Comparison of ENCODE assay signal across 19 cellular contexts in the genomic region with DNA sequence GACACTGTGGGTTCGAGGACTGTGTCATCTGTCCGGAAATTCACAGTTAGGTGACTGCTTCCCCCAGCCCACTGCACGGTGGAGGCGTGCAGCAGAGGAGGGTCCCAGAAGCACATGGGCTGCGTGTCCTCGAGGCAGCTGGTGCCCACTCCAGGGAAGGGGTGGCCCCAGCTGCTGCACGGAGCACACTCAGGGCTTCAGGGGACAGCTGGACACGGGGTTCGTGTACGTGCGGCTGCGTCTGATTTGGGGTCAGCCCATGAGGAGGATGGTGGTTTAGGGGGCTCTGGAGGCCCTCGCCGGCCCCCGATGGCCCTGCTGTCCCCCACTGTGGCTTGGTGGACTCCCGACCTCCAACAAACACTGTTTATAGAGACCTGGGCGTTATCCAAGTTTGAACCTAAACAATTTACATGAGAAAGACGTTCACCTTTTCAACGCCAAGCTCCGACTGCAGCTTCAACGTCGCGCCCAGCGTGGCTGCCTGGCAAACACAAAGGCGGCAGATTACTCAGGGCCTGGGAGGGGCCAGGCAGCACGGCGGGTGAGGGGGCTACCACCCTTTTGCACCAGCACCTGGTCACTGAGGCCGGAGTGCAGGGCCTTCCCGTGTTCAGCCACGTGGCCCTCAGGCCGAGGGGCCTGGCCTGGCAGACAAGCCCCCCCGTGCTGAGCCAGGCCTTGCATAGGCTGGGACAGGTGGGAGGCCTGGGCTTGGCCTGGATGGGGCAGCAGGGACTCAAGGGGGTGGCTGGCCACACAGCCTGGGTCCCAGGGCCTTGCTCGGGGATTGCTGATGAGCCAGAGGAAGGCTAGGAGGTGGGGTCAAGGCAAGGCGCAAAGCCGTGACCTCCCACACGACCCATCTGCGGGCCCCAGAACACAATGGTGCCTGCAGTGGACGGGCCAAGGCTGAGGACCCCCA. TPM values are rescaled to one million over a fixed set of nuclear protein-coding genes. Genes with fewer than 3 reads are reported as not detected.
DNase-seq lines count a peak whose midpoint lies in the region; ATAC-seq, FAIRE-seq and TF ChIP-seq lines count a peak whose summit lies in the region.
"Had no signal": no experiment of that assay in that cellular context is flagged by ENCODE, and none has a peak within 500 bp of the region (broad histone marks: within the 10 kb centered on the region; RNA-seq: fewer than 3 reads in every experiment).

No MANE protein-coding gene starts in this region.

- H3K79me2 ChIP-seq in H9 (ENCODE audit: insufficient read depth, low read length), result no peaks in the 10 kb centered on the region
- H3K79me2 ChIP-seq in osteoblast (ENCODE audit: insufficient read depth, low read length), result no peaks in the 10 kb centered on the region

- no peak overlapping the region for H2AK5ac ChIP-seq in H9 (ENCODE audit: insufficient read length, low read length)

- peak; percentile 19 for ATAC-seq in left ventricle myocardium superior
- ATAC-seq: CD8-positive, alpha-beta T cell had no signal

- TF ChIP-seq CTCF in H9 (conservative IDR thresholded peaks at IDR 0.05), result no peak
- no peak for TF ChIP-seq CTCF in brain (conservative IDR thresholded peaks at IDR 0.05)
- no peak for TF ChIP-seq CTCF in osteoblast (IDR thresholded peaks at IDR 0.05; ENCODE audit: extremely low read depth, low read depth, low read length)

- H3K56ac ChIP-seq in H9 (ENCODE audit: insufficient read length, low read depth, low read length), result no peak overlapping the region

- H2BK20ac ChIP-seq in H9 (ENCODE audit: low read depth, low read length, poor library complexity, severe bottlenecking), result no peak overlapping the region

- no peak overlapping the region for H3K4ac ChIP-seq in H9 (ENCODE audit: low read depth, low read length)

- H4K5ac ChIP-seq in H9 (ENCODE audit: insufficient read length, low read depth, low read length), result no peak overlapping the region

- peaks cover 2 to 15% of the 10 kb centered on the region in 2 experiments; a peak in 2 of 5 replicates for H3K9me3 Mint-ChIP-seq in H9
- H3K9me3 Mint-ChIP-seq in brain, result peaks cover 9 to 18% (median 12%) of the 10 kb centered on the region in 5 experiments

- no peak for FAIRE-seq in RCC 7860 (lab: Jason Lieb, UNC)
- FAIRE-seq: D721Med, G401.6, GM12892 had no signal

- H2BK120ac ChIP-seq in H9 (ENCODE audit: low read depth, low read length, poor library complexity, severe bottlenecking), result no peak overlapping the region

- H3K14ac ChIP-seq in H9 (ENCODE audit: insufficient read depth, low read length), result no peak overlapping the region

- H3K36me3 ChIP-seq in osteoblast (ENCODE audit: insufficient read depth, low read length), result no peaks in the 10 kb centered on the region
- H3K36me3 ChIP-seq: SJSA1 had no signal

- no peak overlapping the region for H2AFZ ChIP-seq in H9 (ENCODE audit: low read length)
- H2AFZ ChIP-seq in osteoblast (ENCODE audit: low read length), result no peak overlapping the region

- DNase-seq in H9 (peak; percentile 27), left ventricle myocardium superior (no peak), osteoblast (ENCODE audit: insufficient read length, low spot score, missing footprints) (peak; percentile 79), A172 (ENCODE audit: low spot score) (no peak), retina (no peak), RCC 7860 (ENCODE audit: low spot score) (no peak)
- DNase-seq in stimulated activated CD4-positive, alpha-beta T cell treated with anti-CD3 and anti-CD28 coated beads, Interleukin-2, amount 100 ng/mL, for 48 hours, result no peak
- DNase-seq: DMS79 treated with DMSO at 0.1 percent for 48 hours, Karpas-422, MM.1S, NCI-H1105 treated with DMSO at 0.1 percent for 48 hours, NCI-H1930, NCI-H2171 treated with DMSO at 0.1 percent for 48 hours had no signal

- H3K4me1 Mint-ChIP-seq in H9 (no peaks in the 10 kb centered on the region), brain (peaks cover 34% of the 10 kb centered on the region)

- H3K23me2 ChIP-seq in H9 (ENCODE audit: insufficient read length, low read depth, low read length, poor library complexity, severe bottlenecking), result no peaks in the 10 kb centered on the region

- H3K4me2 ChIP-seq in H9 (ENCODE audit: insufficient read depth, insufficient read length, low read length), result no peak overlapping the region
- H3K4me2 ChIP-seq in osteoblast (ENCODE audit: insufficient read depth, low read length), result no peak overlapping the region

- no peak overlapping the region for H2BK5ac ChIP-seq in H9 (ENCODE audit: insufficient read length, low read length)

- H3K4me3 ChIP-seq in osteoblast (ENCODE audit: insufficient read depth, low read length), result no peak overlapping the region
- H3K4me3 ChIP-seq: SJSA1 had no signal

- H2BK15ac ChIP-seq in H9 (ENCODE audit: low read depth, low read length), result no peak overlapping the region

- H3K27ac ChIP-seq in H9 (ENCODE audit: insufficient read length, low read depth, low read length) (no peak overlapping the region), osteoblast (ENCODE audit: low read depth, low read length) (no peak overlapping the region)
- H3K27ac ChIP-seq: SJSA1 had no signal

- H3K27ac Mint-ChIP-seq in H9, result no peak overlapping the region
- H3K27ac Mint-ChIP-seq in brain, result peak overlapping the region in 3 of 5 experiments; percentile 58 to 85 (median 78)
- H3K27ac Mint-ChIP-seq: CD8-positive, alpha-beta T cell had no signal

- WGBS in H9 (ENCODE audit: extremely low coverage, insufficient read length, low lambda C conversion rate), result no CpG with 5 or more reads among the region's 38 CpGs

- intact Hi-C loops in left ventricle myocardium superior (cut with micrococcal nuclease), result no loop called here

- no peak overlapping the region for H3K23ac ChIP-seq in H9 (ENCODE audit: insufficient read length, low read depth, low read length)

- no peak overlapping the region for H3K18ac ChIP-seq in H9 (ENCODE audit: insufficient read length, low read depth, low read length)

- H3K27me3 ChIP-seq in H9 (ENCODE audit: insufficient read depth, low read length), result no peaks in the 10 kb centered on the region
- H3K27me3 ChIP-seq in osteoblast (ENCODE audit: insufficient read depth, low read length), result no peaks in the 10 kb centered on the region
- H3K27me3 ChIP-seq: SJSA1 had no signal

- H3K9me3 ChIP-seq in H9 (ENCODE audit: control insufficient read depth, low read depth, low read length), result no peaks in the 10 kb centered on the region
- H3K9me3 ChIP-seq in osteoblast (ENCODE audit: low read depth, low read length), result no peaks in the 10 kb centered on the region
- H3K9me3 ChIP-seq: SJSA1 had no signal

- no peaks in the 10 kb centered on the region for H3K79me1 ChIP-seq in H9 (ENCODE audit: insufficient read depth, low read depth, low read length, poor library complexity, severe bottlenecking)

- no peak overlapping the region for H2BK12ac ChIP-seq in H9 (ENCODE audit: insufficient read length, low read depth, low read length)

- H3K36me3 Mint-ChIP-seq in H9 (ENCODE audit: insufficient read depth in 1 of 3, low read depth in 3 of 3) (peaks cover 0 to 5% (median 0%) of the 10 kb centered on the region in 3 experiments; a peak in 2 of 7 replicates), brain (peaks cover 34% of the 10 kb centered on the region)

- H4K20me1 ChIP-seq in H9 (ENCODE audit: control insufficient read depth, insufficient read depth, insufficient read length) (no peaks in the 10 kb centered on the region), osteoblast (ENCODE audit: insufficient read depth, low read length) (no peaks in the 10 kb centered on the region)

- H4K91ac ChIP-seq in H9 (ENCODE audit: insufficient read length, low read depth, low read length), result no peak overlapping the region

- no peak overlapping the region for H3T11ph ChIP-seq in H9 (ENCODE audit: low read length)

- no peak overlapping the region for H4K8ac ChIP-seq in H9 (replicated peaks; ENCODE audit: insufficient read length, low read depth, low read length)

- H3K4me3 Mint-ChIP-seq in H9, result no peak overlapping the region
- H3K4me3 Mint-ChIP-seq in brain, result no peak overlapping the region
- H3K4me3 Mint-ChIP-seq: CD8-positive, alpha-beta T cell had no signal

- no peaks in the 10 kb centered on the region; the same call in 1 of the 2 replicates for H3K27me3 Mint-ChIP-seq in H9 (ENCODE audit: low read depth)
- no peaks in the 10 kb centered on the region for H3K27me3 Mint-ChIP-seq in brain

- no peaks in the 10 kb centered on the region for H3K4me1 ChIP-seq in H9 (ENCODE audit: insufficient read depth, low read length)
- no peaks in the 10 kb centered on the region for H3K4me1 ChIP-seq in osteoblast (ENCODE audit: insufficient read depth, low read length)
- H3K4me1 ChIP-seq: SJSA1 had no signal

- H3K9ac ChIP-seq in H9 (ENCODE audit: extremely low read depth, insufficient read length, low read length), result no peak overlapping the region

RNA-seq across cellular contexts. Expression of a gene that starts 55.2 kb away (rescaled TPM):
- 13.5 and 15.3 TPM in 2 replicates for total RNA-seq in H9 (2021)
- polyA plus RNA-seq in brain (ENCODE audit: insufficient read depth, low read depth, low replicate concordance), result 12.0 TPM
- 8.3 TPM for total RNA-seq in left ventricle myocardium superior
- total RNA-seq in osteoblast, result 7.6 and 10.0 TPM in 2 replicates
- total RNA-seq in A172 (2014; rRNA removed; shearing (Covaris generic)), result 3.4 and 9.9 TPM in 2 replicates

RNA-seq across cellular contexts. Expression of a gene that starts 55.4 kb away (rescaled TPM):
- 1.8 and 2.0 TPM in 2 replicates for total RNA-seq in H9 (2021)
- 7.3 TPM for polyA plus RNA-seq in brain (ENCODE audit: insufficient read depth, low read depth, low replicate concordance)
- 1.9 TPM for total RNA-seq in left ventricle myocardium superior
- total RNA-seq in osteoblast, result 0.36 and 0.88 TPM in 2 replicates
- total RNA-seq in A172 (2014; rRNA removed; shearing (Covaris generic)), result 1.7 and 3.3 TPM in 2 replicates
- total RNA-seq: SJSA1 had no signal

Comparison
In these comparisons a context has a peak if more than half of its experiments do, and no peak if none do; other contexts are left out.
1. DNase-seq: peak in H9 (single experiment) and osteoblast (single experiment); none in left ventricle myocardium superior (single experiment), A172 (single experiment), retina (single experiment), stimulated activated CD4-positive, alpha-beta T cell treated with anti-CD3 and anti-CD28 coated beads, Interleukin-2, amount 100 ng/mL, for 48 hours (0 of 2) and RCC 7860 (single experiment).
2. H3K27ac Mint-ChIP-seq: peak in brain (3 of 5); none in H9 (0 of 3).